ENCODE assay signal across 21 cellular contexts in the genomic region with DNA sequence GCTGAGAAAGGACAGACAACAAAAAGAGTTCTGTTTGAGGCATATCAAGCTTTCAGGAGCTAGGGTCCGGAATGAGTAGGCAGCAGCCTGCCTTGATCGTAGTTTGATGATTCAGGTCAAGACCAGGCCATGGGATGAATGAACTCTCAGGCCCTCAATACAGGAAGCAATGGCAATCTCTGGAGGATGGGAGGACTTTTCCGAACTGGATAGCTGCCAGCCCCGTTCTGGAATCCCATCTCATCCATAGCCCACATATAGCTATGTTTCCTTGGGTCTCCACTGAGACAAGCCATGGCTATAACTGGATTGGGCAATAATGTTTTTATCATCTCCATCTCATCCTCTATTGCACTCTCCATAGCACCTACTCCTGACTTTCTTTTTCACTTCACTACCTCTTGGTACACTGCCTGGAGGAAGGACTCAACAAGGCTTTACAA. TPM values are rescaled to one million over a fixed set of nuclear protein-coding genes. Genes with fewer than 3 reads are reported as not detected.
"Had no signal": no experiment of that assay in that cellular context is flagged by ENCODE, and none has a peak within 500 bp of the region (broad histone marks: within the 10 kb centered on the region; RNA-seq: fewer than 3 reads in every experiment).

No MANE protein-coding gene starts in this region.

- H3K9me3 ChIP-seq: MG63, SJSA1 had no signal

- H3K4me1 ChIP-seq: SJSA1 had no signal

- H3K36me3 ChIP-seq: MG63, SJSA1 had no signal

- H3K27ac ChIP-seq: SJSA1, SK-N-MC had no signal

- DNase-seq: Karpas-422, KG1, MG63, NCI-H1092 treated with DMSO at 0.1 percent for 48 hours, NCI-H1436, NCI-H187, NCI-H2029, NCI-H2081 treated with DMSO at 0.1 percent for 48 hours, NCI-H2171, NCI-H226, NCI-H446, NCI-H510A, NCI-H524 treated with DMSO at 0.1 percent for 48 hours, NCI-H69, NCI-H774, Right ventricle myocardium superior, RPMI8226, SIG-M5 had no signal

- H3K4me3 ChIP-seq: MG63, SJSA1, SK-N-MC had no signal

- FAIRE-seq: RCC 7860 had no signal

RNA-seq across cellular contexts. Expression of gene AHSG, which starts 12.8 kb away (rescaled TPM):
- total RNA-seq: Right ventricle myocardium superior, SJSA1 had no signal

RNA-seq across cellular contexts. Expression of gene FETUB, which starts 14.6 kb away (rescaled TPM):
- total RNA-seq: Right ventricle myocardium superior, SJSA1 had no signal

RNA-seq across cellular contexts. Expression of gene HRG, which starts 40.2 kb away (rescaled TPM):
- total RNA-seq: Right ventricle myocardium superior, SJSA1 had no signal
